1 cellular context compared by ENCODE assay signal in genomic region chr11:119700536-119701346, GRCh38.
TF ChIP-seq lines count a peak whose summit lies in the region.

No MANE protein-coding gene starts in this region.

TF ChIP-seq in HepG2, 621 proteins besides CTCF, POLR2A, EP300 and RAD21 (continued from another document and continues in another):
- TF ChIP-seq ZNF784 (CRISPR knock-in tag; IDR thresholded peaks at IDR 0.05; ENCODE audit: borderline replicate concordance) (no peak), ZBTB33 (CRISPR knock-in tag; IDR thresholded peaks at IDR 0.05) (peak; percentile 56; the same call in 1 of the 2 replicates), ARNT (IDR thresholded peaks at IDR 0.05) (no peak), PHF21A (CRISPR knock-in tag; IDR thresholded peaks at IDR 0.05) (no peak), ZBTB10 (CRISPR knock-in tag; IDR thresholded peaks at IDR 0.05; ENCODE audit: borderline replicate concordance) (peak; percentile 33; the same call in 1 of the 2 replicates), ZNF879 (CRISPR knock-in tag; IDR thresholded peaks at IDR 0.05) (no peak), ZNF530 (CRISPR knock-in tag; IDR thresholded peaks at IDR 0.05; ENCODE audit: low read depth) (no peak), ZNF780A (CRISPR knock-in tag; IDR thresholded peaks at IDR 0.05) (no peak), EHMT2 (IDR thresholded peaks at IDR 0.05; ENCODE audit: borderline replicate concordance, low read depth, low read length) (no peak), AGO1 (IDR thresholded peaks at IDR 0.05; ENCODE audit: low read depth, low read length, poor library complexity, severe bottlenecking) (no peak), MAFF (IDR thresholded peaks at IDR 0.05; ENCODE audit: low read depth, low read length) (no peak), HNRNPK (IDR thresholded peaks at IDR 0.05; ENCODE audit: low read depth, low read length, poor library complexity, severe bottlenecking) (no peak), PHF20 (CRISPR knock-in tag; IDR thresholded peaks at IDR 0.05) (no peak), ZNF775 (CRISPR knock-in tag; IDR thresholded peaks at IDR 0.05; ENCODE audit: borderline replicate concordance) (no peak), MTA1 (CRISPR knock-in tag; IDR thresholded peaks at IDR 0.05; ENCODE audit: borderline replicate concordance) (no peak), ZNF577 (CRISPR knock-in tag; IDR thresholded peaks at IDR 0.05; ENCODE audit: borderline replicate concordance, low read depth) (no peak), TGIF2 (CRISPR knock-in tag; IDR thresholded peaks at IDR 0.05) (no peak), ZNF484 (CRISPR knock-in tag; IDR thresholded peaks at IDR 0.05; ENCODE audit: borderline replicate concordance, low read depth) (no peak), MED1 (CRISPR knock-in tag; IDR thresholded peaks at IDR 0.05) (no peak), ZNF143 (CRISPR knock-in tag; IDR thresholded peaks at IDR 0.05) (no peak), PTBP1 (IDR thresholded peaks at IDR 0.05; ENCODE audit: low read depth, low read length, poor library complexity, severe bottlenecking) (no peak), ZKSCAN1 (IDR thresholded peaks at IDR 0.05; ENCODE audit: low read length) (0 out of 2 replicates have a peak, but pooled peaks have one; percentile 26), RELA (CRISPR knock-in tag; IDR thresholded peaks at IDR 0.05) (no peak), PPARG (CRISPR knock-in tag; conservative IDR thresholded peaks at IDR 0.05) (no peak), ARID5B (CRISPR knock-in tag; IDR thresholded peaks at IDR 0.05) (no peak), ATF7-NPFF (CRISPR knock-in tag; IDR thresholded peaks at IDR 0.05; ENCODE audit: low read depth) (no peak), ZNF615 (CRISPR knock-in tag; IDR thresholded peaks at IDR 0.05; ENCODE audit: borderline replicate concordance) (no peak), ZMAT3 (CRISPR knock-in tag; conservative IDR thresholded peaks at IDR 0.05) (no peak), ARID2 (CRISPR knock-in tag; IDR thresholded peaks at IDR 0.05; ENCODE audit: borderline replicate concordance) (no peak), KLF6 (CRISPR knock-in tag; IDR thresholded peaks at IDR 0.05) (no peak), UBTF (CRISPR knock-in tag; IDR thresholded peaks at IDR 0.05) (no peak), TCF12 (IDR thresholded peaks at IDR 0.05) (no peak), TCF12 (CRISPR knock-in tag; IDR thresholded peaks at IDR 0.05) (no peak), ZNF547 (CRISPR knock-in tag; IDR thresholded peaks at IDR 0.05) (no peak), PHF8 (CRISPR knock-in tag; IDR thresholded peaks at IDR 0.05) (no peak), EEA1 (CRISPR knock-in tag; IDR thresholded peaks at IDR 0.05; ENCODE audit: borderline replicate concordance) (no peak), NR2F6 (IDR thresholded peaks at IDR 0.05) (peak; percentile 31; the same call in 1 of the 2 replicates), NR2F6 (CRISPR knock-in tag; IDR thresholded peaks at IDR 0.05) (0 out of 2 replicates have a peak, but pooled peaks have one; percentile 22), BRD4 (CRISPR knock-in tag; IDR thresholded peaks at IDR 0.05) (no peak), ZNF557 (CRISPR knock-in tag; IDR thresholded peaks at IDR 0.05) (no peak), ZNF629 (CRISPR knock-in tag; conservative IDR thresholded peaks at IDR 0.05) (peak; percentile 97), ELF3 (CRISPR knock-in tag; IDR thresholded peaks at IDR 0.05) (0 out of 2 replicates have a peak, but pooled peaks have one; percentile 13), STAT6 (CRISPR knock-in tag; IDR thresholded peaks at IDR 0.05; ENCODE audit: borderline replicate concordance) (no peak), ZFP90 (CRISPR knock-in tag; IDR thresholded peaks at IDR 0.05; ENCODE audit: borderline replicate concordance) (no peak), MBNL3 (CRISPR knock-in tag; conservative IDR thresholded peaks at IDR 0.05) (no peak), ATF6 (CRISPR knock-in tag; conservative IDR thresholded peaks at IDR 0.05) (no peak), ZNF331 (CRISPR knock-in tag; IDR thresholded peaks at IDR 0.05) (no peak), ETV5 (CRISPR knock-in tag; IDR thresholded peaks at IDR 0.05; ENCODE audit: borderline replicate concordance) (peak; percentile 31; the same call in 1 of the 2 replicates), SNAPC2 (CRISPR knock-in tag; IDR thresholded peaks at IDR 0.05) (no peak)
